1 cellular context compared by ENCODE assay signal in the genomic region with DNA sequence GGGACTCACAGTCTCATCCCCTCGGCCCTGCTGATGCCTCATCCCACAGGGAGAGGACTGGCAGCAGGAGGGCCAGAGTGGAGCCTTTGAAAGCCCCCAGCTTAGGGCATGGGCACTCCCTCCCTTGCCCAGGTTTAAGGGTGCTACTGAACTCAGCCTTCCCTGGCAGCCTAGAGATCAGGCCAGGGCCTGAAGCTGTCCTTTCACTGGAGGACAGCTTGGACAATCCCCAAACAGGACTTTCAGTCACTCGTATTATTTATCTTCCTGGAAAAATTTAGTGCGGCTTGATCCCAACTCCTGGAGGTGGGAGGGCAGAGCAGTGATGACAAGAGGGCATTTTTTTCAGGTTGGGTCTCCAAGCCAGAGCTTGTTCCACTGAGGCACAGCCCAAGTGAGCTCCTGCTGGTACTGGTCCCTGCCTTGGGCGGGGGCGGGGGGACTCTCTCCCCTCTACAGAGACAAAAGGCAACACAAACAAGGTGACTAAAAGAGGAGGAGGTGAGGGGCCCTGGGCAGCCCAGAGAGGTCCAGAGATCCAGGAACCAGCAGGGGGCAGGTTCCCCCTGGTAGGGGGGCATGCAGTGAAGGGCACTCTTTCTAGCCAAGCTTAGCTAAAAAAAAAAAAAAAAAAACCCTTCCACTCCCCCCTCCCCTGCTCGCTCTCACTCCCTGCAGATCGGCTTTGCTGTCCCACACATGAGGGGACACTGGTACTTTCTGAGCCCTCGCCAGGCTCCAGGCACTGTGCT.
A peak's percentile ranks its signal among the peaks of the same experiment; 100 is the strongest.
TF ChIP-seq lines count a peak whose summit lies in the region.

No MANE protein-coding gene starts in this region.

TF ChIP-seq in K562, 482 proteins besides CTCF, POLR2A, EP300 and RAD21:
- TF ChIP-seq SMAD2 (IDR thresholded peaks at IDR 0.05; ENCODE audit: low read depth, low read length), result no peak
- no peak for TF ChIP-seq ZNF347 (CRISPR knock-in tag; IDR thresholded peaks at IDR 0.05; ENCODE audit: low read depth)
- TF ChIP-seq FOSL1 (tag; conservative IDR thresholded peaks at IDR 0.05), result no peak
- TF ChIP-seq ZNF384 (IDR thresholded peaks at IDR 0.05; ENCODE audit: low read depth, low read length), result peak; percentile 21; the same call in 1 of the 2 replicates
